ENCODE assay signal across 12 cellular contexts in genomic region chr2:190600293-190601103, GRCh38.
"Had no signal": no experiment of that assay in that cellular context is flagged by ENCODE, and none has a peak within 500 bp of the region (broad histone marks: within the 10 kb centered on the region; RNA-seq: fewer than 3 reads in every experiment).

No MANE protein-coding gene starts in this region.

- H3K9me3 ChIP-seq: body of pancreas, mucosa of descending colon, sigmoid colon, testis, upper lobe of right lung had no signal

- H3K4me3 ChIP-seq: body of pancreas, lung, mucosa of descending colon, sigmoid colon, testis, upper lobe of right lung had no signal

- DNase-seq: activated naive CD4-positive, alpha-beta T cell; body of pancreas; effector memory CD4-positive, alpha-beta T cell; hypothalamus; mucosa of descending colon; sigmoid colon; stimulated activated naive CD4-positive, alpha-beta T cell treated with Interleukin-2 at 50 U/mL for 16 hours; testis; upper lobe of right lung had no signal

- ATAC-seq: body of pancreas, upper lobe of right lung had no signal

- H3K4me1 ChIP-seq: body of pancreas, sigmoid colon, upper lobe of right lung had no signal

- H3K27me3 ChIP-seq: body of pancreas, sigmoid colon, testis, upper lobe of right lung had no signal

- H3K27ac Mint-ChIP-seq: activated T-helper 1 cell treated with anti-CD3 and anti-CD28 coated beads, Interleukin-12 subunit alpha, Interleukin-12 subunit beta, Interleukin-2, Interleukin-4 antibody, amounts not matched to agents 30 ng/mL and 10 ng/mL and 1 ng/mL, durations not matched to agents 14 hours and 24 hours and 36 hours had no signal

- H3K36me3 ChIP-seq: sigmoid colon, upper lobe of right lung had no signal

- H3K9me3 Mint-ChIP-seq: activated T-helper 1 cell treated with anti-CD3 and anti-CD28 coated beads, Interleukin-12 subunit alpha, Interleukin-12 subunit beta, Interleukin-2, Interleukin-4 antibody, amounts not matched to agents 30 ng/mL and 10 ng/mL and 1 ng/mL, durations not matched to agents 14 hours and 24 hours and 36 hours; nephron had no signal

- H3K4me3 Mint-ChIP-seq: activated T-helper 1 cell treated with anti-CD3 and anti-CD28 coated beads, Interleukin-12 subunit alpha, Interleukin-12 subunit beta, Interleukin-2, Interleukin-4 antibody, amounts not matched to agents 30 ng/mL and 10 ng/mL and 1 ng/mL, durations not matched to agents 14 hours and 24 hours and 36 hours; nephron had no signal

- H3K27ac ChIP-seq: body of pancreas, sigmoid colon, testis, upper lobe of right lung had no signal
